In the genomic region with DNA sequence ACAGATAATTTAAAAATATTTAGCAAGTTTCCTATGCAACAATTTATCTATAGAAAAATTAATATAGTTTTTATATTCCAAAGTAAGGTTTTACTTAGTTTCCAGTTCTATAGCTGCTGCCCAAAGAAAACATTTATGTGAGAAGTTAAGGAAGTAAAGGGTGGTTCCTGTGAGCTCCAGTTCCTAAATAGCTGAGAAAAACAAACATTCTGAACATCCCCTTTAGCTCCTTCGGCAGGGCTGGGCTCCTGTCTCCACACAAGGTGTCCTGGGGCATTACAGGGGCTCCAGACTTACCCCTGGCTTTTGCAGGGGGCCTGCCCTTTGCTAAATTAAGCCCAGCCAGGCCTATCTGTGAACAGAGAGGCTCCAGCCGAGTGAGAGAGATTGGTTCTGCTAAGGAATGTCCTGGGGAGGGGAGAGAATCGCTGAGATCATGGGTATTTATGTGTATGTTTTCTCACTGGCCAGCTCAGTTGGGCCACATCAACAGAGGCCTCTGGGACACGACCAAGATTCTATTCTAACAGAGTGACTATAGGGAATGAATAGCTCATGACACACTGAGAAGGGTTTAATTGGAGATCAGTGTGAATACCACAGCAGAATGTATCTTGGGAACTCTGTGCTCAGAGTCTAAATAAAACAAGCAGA, we compare ENCODE assay signal across 7 cellular contexts.
DNase-seq lines count a peak whose midpoint lies in the region; ATAC-seq and TF ChIP-seq lines count a peak whose summit lies in the region.
"Not testable (repeated sequence)": the region's sequence is repeated elsewhere in the genome, so short reads cannot be mapped to it uniquely, and the experiment has no call there.

No MANE protein-coding gene starts in this region.

- not testable (repeated sequence) for DNase-seq in IMR-90; chondrocyte (ENCODE audit: low spot score); right lobe of liver; smooth muscle cell (lab: John Stamatoyannopoulos, UW; ENCODE audit: unreplicated experiment)
- DNase-seq in heart right ventricle (peak in 1 of 2 donors; percentile 21), posterior vena cava (ENCODE audit: low spot score) (peak; percentile 22)

- not testable (repeated sequence) for H3K23ac ChIP-seq in IMR-90 (ENCODE audit: low read depth, low read length)

- in situ Hi-C loops in IMR-90 (cut with MboI; ENCODE audit: low sequenced_read_pairs), result not testable (repeated sequence)

- H4K8ac ChIP-seq in IMR-90 (ENCODE audit: low read depth in 2 of 2, low read length in 2 of 2), result not testable (repeated sequence)

- POLR2A ChIA-PET in IMR-90 (lab: Charles Lee; ENCODE audit: unreplicated experiment), result not testable (repeated sequence)

- not testable (repeated sequence) for H3K79me2 ChIP-seq in smooth muscle cell (ENCODE audit: low read depth)

- H3F3A ChIP-seq in smooth muscle cell (ENCODE audit: low read depth), result not testable (repeated sequence)

- H4K91ac ChIP-seq in IMR-90 (ENCODE audit: insufficient read depth, low read depth, low read length), result not testable (repeated sequence)

- not testable (repeated sequence) for H2BK5ac ChIP-seq in IMR-90 (ENCODE audit: low read depth, low read length, poor library complexity, severe bottlenecking)

- not testable (repeated sequence) for H3K14ac ChIP-seq in IMR-90 (replicated peaks; ENCODE audit: low read depth, low read length)

- H3K27ac ChIP-seq in IMR-90 (ENCODE audit: insufficient read depth, low read length); right lobe of liver: not testable (repeated sequence)
- H3K27ac ChIP-seq in heart right ventricle, result peak overlapping the region in 9 of 10 donors; percentile 39 to 74 (median 64)
- H3K27ac ChIP-seq in smooth muscle cell (ENCODE audit: low read depth), result peak overlapping the region; percentile 74

- no CpG with 5 or more reads among the region's 4 CpGs for WGBS in IMR-90 (ENCODE audit: extremely low coverage in 2 of 2, insufficient read length in 1 of 2), 2 experiments
- WGBS in heart right ventricle, 2 donors, result 4 to 9% methylated on average over 2 of the region's 4 CpGs
- 13% methylated on average over 2 of the region's 4 CpGs for WGBS in right lobe of liver (ENCODE audit: insufficient coverage, low coverage, low lambda C conversion rate, missing lambda C conversion rate)
- WGBS in smooth muscle cell (ENCODE audit: low lambda C conversion rate), result 10% methylated on average over 2 of the region's 4 CpGs

- not testable (repeated sequence) for H3K9me1 ChIP-seq in IMR-90 (ENCODE audit: insufficient read depth, low read length)

- not testable (repeated sequence) for H3K4me1 ChIP-seq in IMR-90 (ENCODE audit: control insufficient read depth, insufficient read depth, low read length); heart right ventricle; right lobe of liver; smooth muscle cell (ENCODE audit: low read depth)

- not testable (repeated sequence) for H4K20me1 ChIP-seq in IMR-90 (ENCODE audit: insufficient read depth, low read length); smooth muscle cell (ENCODE audit: low read depth)

- not testable (repeated sequence) for H3K56ac ChIP-seq in IMR-90 (ENCODE audit: extremely low read depth, insufficient read depth, low read length)

- H3K36me3 ChIP-seq in IMR-90 (ENCODE audit: control insufficient read depth, insufficient read depth, low read length); heart right ventricle; right lobe of liver; smooth muscle cell (ENCODE audit: low read depth): not testable (repeated sequence)

- peak; percentile 96 for ATAC-seq in IMR-90 (ENCODE audit: low read depth)
- ATAC-seq in SK-N-SH treated with all-trans-retinoic acid at 6 μM for 48 hours, result peak; percentile 84
- ATAC-seq in heart right ventricle, result peak; percentile 85 to 93 (median 92)
- peak; percentile 4 to 42 (median 18) for ATAC-seq in right lobe of liver

- TF ChIP-seq RAD21 in IMR-90 (IDR thresholded peaks at IDR 0.05; ENCODE audit: low read length), result not testable (repeated sequence)

- dilution Hi-C loops in IMR-90 (cut with HindIII; ENCODE audit: low sequenced_read_pairs, unreplicated experiment), result not testable (repeated sequence)

- CTCF ChIA-PET in IMR-90 (lab: Yijun Ruan, JAX), result not testable (repeated sequence)

- not testable (repeated sequence) for H3K36me3 Mint-ChIP-seq in chondrocyte (ENCODE audit: low read depth)

- TF ChIP-seq CTCF in IMR-90 (conservative IDR thresholded peaks at IDR 0.05; ENCODE audit: low read depth, low read length); chondrocyte (IDR thresholded peaks at IDR 0.05); heart right ventricle (IDR thresholded peaks at IDR 0.05); right lobe of liver (IDR thresholded peaks at IDR 0.05); smooth muscle cell (IDR thresholded peaks at IDR 0.05; ENCODE audit: borderline replicate concordance, insufficient read depth, poor library complexity, severe bottlenecking): not testable (repeated sequence)

- H2BK120ac ChIP-seq in IMR-90 (ENCODE audit: low read depth, low read length), result peak overlapping the region; percentile 68; the same call in 1 of the 2 replicates

- not testable (repeated sequence) for H2AK9ac ChIP-seq in IMR-90 (replicated peaks; ENCODE audit: low read depth, low read length, poor library complexity)

- TF ChIP-seq POLR2A in IMR-90 (IDR thresholded peaks at IDR 0.05; ENCODE audit: low read depth, low read length); right lobe of liver (IDR thresholded peaks at IDR 0.05): not testable (repeated sequence)

- not testable (repeated sequence) for H3K4me3 Mint-ChIP-seq in chondrocyte (ENCODE audit: unreplicated experiment)

- not testable (repeated sequence) for H3K9ac ChIP-seq in IMR-90 (ENCODE audit: low read depth, low read length); smooth muscle cell (ENCODE audit: low read depth)

- not testable (repeated sequence) for H3K4ac ChIP-seq in IMR-90 (ENCODE audit: low read depth, low read length)

- not testable (repeated sequence) for H2AFZ ChIP-seq in IMR-90 (replicated peaks; ENCODE audit: low read length, poor library complexity); smooth muscle cell (ENCODE audit: low read depth)

- H3K27ac Mint-ChIP-seq in chondrocyte (ENCODE audit: unreplicated experiment), result peak overlapping the region; percentile 88

- not testable (repeated sequence) for H3K27me3 ChIP-seq in IMR-90 (ENCODE audit: control insufficient read depth, insufficient read depth, low read length); heart right ventricle; right lobe of liver; smooth muscle cell (ENCODE audit: low read depth)

- not testable (repeated sequence) for H3K9me3 ChIP-seq in IMR-90 (ENCODE audit: control insufficient read depth, insufficient read depth, low read length); heart right ventricle; right lobe of liver; smooth muscle cell (replicated peaks; ENCODE audit: low read depth)

- not testable (repeated sequence) for H2BK15ac ChIP-seq in IMR-90 (ENCODE audit: low read depth, low read length)

- not testable (repeated sequence) for H2AK5ac ChIP-seq in IMR-90 (ENCODE audit: low read depth, low read length)

- BruUV-seq in IMR-90 (replicated peaks; lab: Mats Ljungman, UMichigan), result not testable (repeated sequence)

- H3K9me3 Mint-ChIP-seq in chondrocyte (ENCODE audit: low read depth), result not testable (repeated sequence)

- not testable (repeated sequence) for H2BK20ac ChIP-seq in IMR-90 (ENCODE audit: low read depth, low read length)

- H3K18ac ChIP-seq in IMR-90 (ENCODE audit: low read depth, low read length), result not testable (repeated sequence)

- H3K79me1 ChIP-seq in IMR-90 (ENCODE audit: low read depth in 1 of 2, low read length in 2 of 2), result not testable (repeated sequence)

- not testable (repeated sequence) for H3K4me2 ChIP-seq in IMR-90 (ENCODE audit: low read depth, low read length); smooth muscle cell

- H3K4me1 Mint-ChIP-seq in chondrocyte (ENCODE audit: low read depth), result not testable (repeated sequence)

- H3K27me3 Mint-ChIP-seq in chondrocyte (ENCODE audit: low read depth), result not testable (repeated sequence)

- intact Hi-C loops in IMR-90 (cut with micrococcal nuclease); heart right ventricle (cut with DNase I); right lobe of liver (cut with DNase I); posterior vena cava (cut with DNase I): not testable (repeated sequence)

- not testable (repeated sequence) for H3K4me3 ChIP-seq in IMR-90 (ENCODE audit: insufficient read depth, low read depth, low read length); heart right ventricle; right lobe of liver; smooth muscle cell

- not testable (repeated sequence) for H4K5ac ChIP-seq in IMR-90 (ENCODE audit: low read depth, low read length)

Comparison
In these comparisons a context has a peak if more than half of its experiments do, and no peak if none do; other contexts are left out.
1. ATAC-seq: peak in every context shown above with its lines; median percentile 96 in IMR-90; 92 in heart right ventricle; 84 in SK-N-SH treated with all-trans-retinoic acid at 6 μM for 48 hours; 18 in right lobe of liver.